24 cellular contexts compared by ENCODE assay signal in the genomic region with DNA sequence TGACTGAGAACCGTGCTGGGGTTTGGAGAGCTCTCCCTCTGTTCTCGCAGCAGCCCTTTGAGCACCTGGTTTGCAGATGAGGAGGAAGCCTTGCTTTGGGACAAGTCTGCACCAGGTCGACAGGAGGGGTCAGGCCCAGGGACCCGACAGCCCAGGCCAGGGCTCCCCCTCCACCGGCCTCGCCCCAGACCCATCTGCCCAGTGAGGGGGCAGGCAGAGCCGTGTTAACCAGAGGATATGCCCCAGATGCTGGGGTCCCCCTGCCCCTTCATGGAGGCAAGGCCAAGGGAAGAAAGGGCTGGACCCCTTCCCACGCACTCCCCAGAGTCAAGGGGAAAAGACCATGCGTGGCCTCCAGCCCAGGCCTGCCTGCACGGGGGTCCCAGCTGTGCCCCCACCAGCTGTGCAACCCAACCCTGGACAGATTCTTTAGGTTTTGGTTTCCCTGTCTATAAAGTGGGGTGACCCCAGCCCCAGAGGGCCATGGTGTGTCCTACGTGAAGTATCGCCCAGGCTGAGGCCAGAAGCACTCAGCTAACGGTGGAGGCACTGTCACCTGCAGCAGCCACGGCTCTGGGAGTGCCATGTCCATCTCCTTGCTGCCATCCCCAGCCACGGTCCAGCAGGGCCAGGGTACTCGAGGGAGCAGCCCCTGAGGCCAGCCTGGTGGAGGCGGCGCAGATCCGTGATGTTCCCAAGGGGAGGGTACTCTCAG. TPM values are rescaled to one million over a fixed set of nuclear protein-coding genes. Genes with fewer than 3 reads are reported as not detected.
DNase-seq lines count a peak whose midpoint lies in the region; ATAC-seq and TF ChIP-seq lines count a peak whose summit lies in the region.
"Had no signal": no experiment of that assay in that cellular context is flagged by ENCODE, and none has a peak within 500 bp of the region (broad histone marks: within the 10 kb centered on the region; RNA-seq: fewer than 3 reads in every experiment).

No MANE protein-coding gene starts in this region.

- ATAC-seq in sciatic nerve: no peak
- no peak for ATAC-seq in HG03439 (IDR thresholded peaks at IDR 0.05; ENCODE audit: unreplicated experiment)
- ATAC-seq: activated CD8-positive, alpha-beta T cell treated with anti-CD3 and anti-CD28 coated beads for 36 hours; foreskin keratinocyte had no signal

- TF ChIP-seq EP300 in esophagus muscularis mucosa (IDR thresholded peaks at IDR 0.05): no peak

- H4K20me1 ChIP-seq in BLaER1 (no peaks in the 10 kb centered on the region), smooth muscle cell (ENCODE audit: low read depth) (no peaks in the 10 kb centered on the region)

- no peak overlapping the region for H2AFZ ChIP-seq in smooth muscle cell (ENCODE audit: low read depth)

- H3K27ac ChIP-seq in BLaER1 (no peak overlapping the region), endodermal cell (ENCODE audit: low read depth, low read length) (no peak overlapping the region), smooth muscle cell (ENCODE audit: low read depth) (no peak overlapping the region), esophagus muscularis mucosa (replicated peaks in 1 of 4) (no peak overlapping the region)
- H3K27ac ChIP-seq: epithelial cell of prostate, foreskin keratinocyte, SJSA1, WERI-Rb-1 had no signal

- H3K9ac ChIP-seq in BLaER1 (no peak overlapping the region), endodermal cell (ENCODE audit: extremely low read depth, low read length, poor library complexity, severe bottlenecking) (no peak overlapping the region), smooth muscle cell (ENCODE audit: low read depth) (no peak overlapping the region)

- TF ChIP-seq CTCF in CD14-positive monocyte (IDR thresholded peaks at IDR 0.05) (no peak), endodermal cell (conservative IDR thresholded peaks at IDR 0.05) (no peak), smooth muscle cell (IDR thresholded peaks at IDR 0.05; ENCODE audit: borderline replicate concordance, insufficient read depth, poor library complexity, severe bottlenecking) (no peak), esophagus muscularis mucosa (IDR thresholded peaks at IDR 0.05) (no peak)

- H3K36me3 Mint-ChIP-seq in CD14-positive monocyte: no peaks in the 10 kb centered on the region
- no peaks in the 10 kb centered on the region for H3K36me3 Mint-ChIP-seq in endodermal cell (ENCODE audit: low read depth)
- H3K36me3 Mint-ChIP-seq: activated naive CD8-positive, alpha-beta T cell treated with anti-CD3 and anti-CD28 coated beads for 36 hours had no signal

- no peak overlapping the region for H3K27ac Mint-ChIP-seq in CD14-positive monocyte
- H3K27ac Mint-ChIP-seq in endodermal cell: no peak overlapping the region
- H3K27ac Mint-ChIP-seq: activated CD8-positive, alpha-beta T cell treated with anti-CD3 and anti-CD28 coated beads for 36 hours; activated naive CD8-positive, alpha-beta T cell treated with anti-CD3 and anti-CD28 coated beads for 36 hours; activated T-helper 1 cell treated with anti-CD3 and anti-CD28 coated beads, Interleukin-12 subunit alpha, Interleukin-12 subunit beta, Interleukin-2, Interleukin-4 antibody, amounts not matched to agents 30 ng/mL and 10 ng/mL and 1 ng/mL, durations not matched to agents 14 hours and 24 hours and 36 hours; dendritic cell treated with granulocyte-macrophage colony-stimulating factor and Interleukin-4, amounts not matched to agents 40 ng/mL and 50 ng/mL, for 4 days had no signal

- H3K27me3 ChIP-seq in BLaER1: peaks cover 33% of the 10 kb centered on the region
- H3K27me3 ChIP-seq in endodermal cell (ENCODE audit: control insufficient read depth, insufficient read depth, low read length, poor library complexity, severe bottlenecking): peaks cover 14% of the 10 kb centered on the region
- no peaks in the 10 kb centered on the region for H3K27me3 ChIP-seq in smooth muscle cell (ENCODE audit: low read depth)
- H3K27me3 ChIP-seq in esophagus muscularis mucosa: peaks cover 0 to 21% (median 0%) of the 10 kb centered on the region in 4 donors
- H3K27me3 ChIP-seq: SJSA1 had no signal

- H3K9me3 Mint-ChIP-seq in CD14-positive monocyte (peaks cover 0 to 3% (median 0%) of the 10 kb centered on the region in 7 donors), endodermal cell (no peaks in the 10 kb centered on the region)
- H3K9me3 Mint-ChIP-seq: activated CD8-positive, alpha-beta T cell treated with anti-CD3 and anti-CD28 coated beads for 36 hours; activated naive CD8-positive, alpha-beta T cell treated with anti-CD3 and anti-CD28 coated beads for 36 hours; activated T-helper 1 cell treated with anti-CD3 and anti-CD28 coated beads, Interleukin-12 subunit alpha, Interleukin-12 subunit beta, Interleukin-2, Interleukin-4 antibody, amounts not matched to agents 30 ng/mL and 10 ng/mL and 1 ng/mL, durations not matched to agents 14 hours and 24 hours and 36 hours; dendritic cell treated with granulocyte-macrophage colony-stimulating factor and Interleukin-4, amounts not matched to agents 40 ng/mL and 50 ng/mL, for 4 days; nephron had no signal

- WGBS in endodermal cell (ENCODE audit: insufficient coverage in 1 of 2, insufficient read length in 1 of 2), 2 experiments: 90 to 96% methylated on average over 9 to 19 of the region's 19 CpGs
- 93% methylated on average over 19 of the region's 19 CpGs for WGBS in smooth muscle cell (ENCODE audit: low lambda C conversion rate)
- 95% methylated on average over 6 of the region's 19 CpGs for WGBS in esophagus muscularis mucosa

- no peak overlapping the region for H3K4me3 Mint-ChIP-seq in CD14-positive monocyte
- H3K4me3 Mint-ChIP-seq in endodermal cell: no peak overlapping the region
- H3K4me3 Mint-ChIP-seq: activated CD8-positive, alpha-beta T cell treated with anti-CD3 and anti-CD28 coated beads for 36 hours; activated naive CD8-positive, alpha-beta T cell treated with anti-CD3 and anti-CD28 coated beads for 36 hours; activated T-helper 1 cell treated with anti-CD3 and anti-CD28 coated beads, Interleukin-12 subunit alpha, Interleukin-12 subunit beta, Interleukin-2, Interleukin-4 antibody, amounts not matched to agents 30 ng/mL and 10 ng/mL and 1 ng/mL, durations not matched to agents 14 hours and 24 hours and 36 hours; dendritic cell treated with granulocyte-macrophage colony-stimulating factor and Interleukin-4, amounts not matched to agents 40 ng/mL and 50 ng/mL, for 4 days; nephron had no signal

- H3F3A ChIP-seq in smooth muscle cell (ENCODE audit: low read depth): no peaks in the 10 kb centered on the region

- intact Hi-C loops in CD14-positive monocyte (cut with micrococcal nuclease): loop anchor here in 1 of 2 donors (10.0 kb wide), 2 partner anchors 161 to 741 kb away; a partner anchor contains a TSS
- intact Hi-C loops in sciatic nerve (cut with DNase I): loop anchor here (10.0 kb wide), 1 partner anchor 79 kb away; no protein-coding TSS in a partner anchor
- intact Hi-C loops in esophagus muscularis mucosa (cut with DNase I): no loop called here

- H3K36me3 ChIP-seq in BLaER1: no peaks in the 10 kb centered on the region
- no peaks in the 10 kb centered on the region for H3K36me3 ChIP-seq in endodermal cell (ENCODE audit: control insufficient read depth, insufficient read depth, low read length)
- H3K36me3 ChIP-seq in smooth muscle cell (ENCODE audit: low read depth): no peaks in the 10 kb centered on the region
- H3K36me3 ChIP-seq in esophagus muscularis mucosa: no peaks in the 10 kb centered on the region
- H3K36me3 ChIP-seq: SJSA1, tibial artery, WERI-Rb-1 had no signal

- no peak for TF ChIP-seq POLR2A in esophagus muscularis mucosa (IDR thresholded peaks at IDR 0.05; ENCODE audit: low read depth)

- H3K9me3 ChIP-seq in BLaER1 (no peaks in the 10 kb centered on the region), endodermal cell (ENCODE audit: control insufficient read depth, low read length) (no peaks in the 10 kb centered on the region), smooth muscle cell (replicated peaks; ENCODE audit: low read depth) (no peaks in the 10 kb centered on the region), esophagus muscularis mucosa (peaks cover 0 to under 1% (median 0%) of the 10 kb centered on the region in 4 donors)
- H3K9me3 ChIP-seq: SJSA1 had no signal

- H3K4me2 ChIP-seq in BLaER1 (peak overlapping the region; percentile 99), smooth muscle cell (no peak overlapping the region)

- H3K4me3 ChIP-seq in BLaER1: no peak overlapping the region
- H3K4me3 ChIP-seq in endodermal cell (ENCODE audit: low read length): no peak overlapping the region
- no peak overlapping the region for H3K4me3 ChIP-seq in smooth muscle cell
- H3K4me3 ChIP-seq in esophagus muscularis mucosa: no peak overlapping the region
- H3K4me3 ChIP-seq: SJSA1, tibial artery had no signal

- H3K4me1 ChIP-seq in BLaER1 (peaks cover 99% of the 10 kb centered on the region), endodermal cell (ENCODE audit: control insufficient read depth, insufficient read depth, low read length) (no peaks in the 10 kb centered on the region), smooth muscle cell (ENCODE audit: low read depth) (no peaks in the 10 kb centered on the region), esophagus muscularis mucosa (peaks cover 35 to 59% (median 48%) of the 10 kb centered on the region in 4 donors)
- H3K4me1 ChIP-seq: foreskin keratinocyte had no signal

- peaks cover 27 to 53% (median 33%) of the 10 kb centered on the region in 3 donors for H3K27me3 Mint-ChIP-seq in CD14-positive monocyte (ENCODE audit: low read depth in 3 of 3)
- H3K27me3 Mint-ChIP-seq in endodermal cell (ENCODE audit: insufficient read depth): peaks cover 6% of the 10 kb centered on the region
- H3K27me3 Mint-ChIP-seq: activated naive CD8-positive, alpha-beta T cell treated with anti-CD3 and anti-CD28 coated beads for 36 hours had no signal

- H3K79me2 ChIP-seq in smooth muscle cell (ENCODE audit: low read depth): no peaks in the 10 kb centered on the region

- H3K4me1 Mint-ChIP-seq in CD14-positive monocyte: peaks cover 14% of the 10 kb centered on the region
- H3K4me1 Mint-ChIP-seq in endodermal cell: peaks cover 1% of the 10 kb centered on the region

- DNase-seq in CD14-positive monocyte (ENCODE audit: low spot score) (peak; percentile 43), endodermal cell (peak; percentile 25), sciatic nerve (ENCODE audit: low spot score) (peak; percentile 59), smooth muscle cell (lab: John Stamatoyannopoulos, UW; ENCODE audit: unreplicated experiment) (no peak), esophagus muscularis mucosa (ENCODE audit: extremely low spot score) (no peak)
- DNase-seq: foreskin keratinocyte, hippocampal formation, mesendoderm, NCI-H1092, NCI-H2107, NCI-H526 treated with DMSO at 0.1 percent for 48 hours, OCI-M1, T-helper 2 cell, WERI-Rb-1 had no signal

RNA-seq across cellular contexts. Expression of a gene that starts 4.8 kb away (rescaled TPM):
- under 1 TPM; 0.02 to 0.12 TPM for polyA plus RNA-seq in CD14-positive monocyte
- total RNA-seq in endodermal cell: 1 to 10 TPM in 1 of 2 donors, under 1 TPM in 1; 0.66 to 4.5 TPM
- polyA plus RNA-seq in endodermal cell (2013, experiment 1 of 2): 0.96 TPM
- 0.25 TPM for polyA plus RNA-seq in endodermal cell (2013, experiment 2 of 2)
- 148 TPM for total RNA-seq in sciatic nerve
- 0.36 and 0.81 TPM in 2 replicates for total RNA-seq in smooth muscle cell
- 1.1 and 3.0 TPM in 2 replicates for polyA plus RNA-seq in smooth muscle cell
- total RNA-seq in esophagus muscularis mucosa: 10 to 100 TPM in 2 of 4 donors, 1 to 10 TPM in 2; 7.3 to 14.1 (median 11.6) TPM
- total RNA-seq: foreskin keratinocyte had no signal
- polyA plus RNA-seq: foreskin keratinocyte had no signal

Comparison
In these comparisons a context has a peak if more than half of its experiments do, and no peak if none do; other contexts are left out.
1. DNase-seq: peak in CD14-positive monocyte (single experiment), endodermal cell (single experiment) and sciatic nerve (single experiment); none in smooth muscle cell (single experiment) and esophagus muscularis mucosa (single experiment).